10 cellular contexts compared by ENCODE assay signal in the genomic region with DNA sequence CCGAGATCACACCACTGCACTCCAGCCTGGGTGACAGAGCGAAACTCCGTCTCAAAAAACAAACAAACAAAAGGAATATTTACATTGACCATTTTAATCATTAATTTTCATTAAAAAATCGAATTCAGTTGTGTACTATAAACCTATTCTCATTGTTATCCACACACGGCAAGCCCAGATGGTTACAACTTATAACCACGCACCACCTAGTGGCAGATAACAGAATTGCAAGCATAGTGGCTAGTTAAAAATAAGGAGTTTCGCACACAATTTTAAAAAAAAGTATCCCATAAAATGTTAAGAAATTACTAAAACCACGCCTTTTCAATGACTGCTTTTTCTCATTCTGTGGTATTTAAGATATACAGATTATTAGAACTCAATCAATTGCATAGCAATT. TPM values are rescaled to one million over a fixed set of nuclear protein-coding genes. Genes with fewer than 3 reads are reported as not detected.
DNase-seq lines count a peak whose midpoint lies in the region; ATAC-seq, FAIRE-seq and TF ChIP-seq lines count a peak whose summit lies in the region.
"Had no signal": no experiment of that assay in that cellular context is flagged by ENCODE, and none has a peak within 500 bp of the region (broad histone marks: within the 10 kb centered on the region; RNA-seq: fewer than 3 reads in every experiment).

No MANE protein-coding gene starts in this region.

- CTCF ChIA-PET in A549 (lab: Yijun Ruan, JAX) = no interaction called here

- WGBS in A549 (ENCODE audit: missing lambda C conversion rate) = 20% methylated on average over 8 of the region's 8 CpGs

- peaks cover 5% of the 10 kb centered on the region; the same call in 1 of the 3 replicates for H3K9me3 ChIP-seq in A549

- no peaks in the 10 kb centered on the region for H3K36me3 Mint-ChIP-seq in T-helper 2 cell treated with Interferon-gamma antibody and Interleukin-4, amounts not matched to agents 5 μg/mL and 100 μg/mL, for 36 hours (ENCODE audit: low read depth)

- H3K27ac ChIP-seq in A549 = no peak overlapping the region

- POLR2A ChIA-PET in A549 (lab: Yijun Ruan, JAX) = no interaction called here

- TF ChIP-seq POLR2A in A549 (IDR thresholded peaks at IDR 0.05; ENCODE audit: low read length) = no peak

- no peak overlapping the region for H3K4me2 ChIP-seq in A549

- H3K9me3 Mint-ChIP-seq in T-helper 2 cell treated with Interferon-gamma antibody and Interleukin-4, amounts not matched to agents 5 μg/mL and 100 μg/mL, for 36 hours = no peaks in the 10 kb centered on the region

- no peak overlapping the region for H3K4me3 Mint-ChIP-seq in T-helper 2 cell treated with Interferon-gamma antibody and Interleukin-4, amounts not matched to agents 5 μg/mL and 100 μg/mL, for 36 hours
- H3K4me3 Mint-ChIP-seq: memory B cell had no signal

- H3K27ac Mint-ChIP-seq in T-helper 2 cell treated with Interferon-gamma antibody and Interleukin-4, amounts not matched to agents 5 μg/mL and 100 μg/mL, for 36 hours = no peak overlapping the region
- H3K27ac Mint-ChIP-seq: memory B cell had no signal

- H3K4me3 ChIP-seq in A549 (no peak overlapping the region), fibroblast of pulmonary artery (replicated peaks; ENCODE audit: low read depth, low read length) (no peak overlapping the region)

- no peaks in the 10 kb centered on the region for H3K4me1 Mint-ChIP-seq in T-helper 2 cell treated with Interferon-gamma antibody and Interleukin-4, amounts not matched to agents 5 μg/mL and 100 μg/mL, for 36 hours (ENCODE audit: low read depth)

- peak in 1 of 2 experiments; percentile 29; a peak in 1 of 5 replicates for TF ChIP-seq RAD21 in A549 (conservative IDR thresholded peaks at IDR 0.05 in 1 of 2, IDR thresholded peaks at IDR 0.05 in 1 of 2)

- ATAC-seq in A549 (no peak), HG03280 (IDR thresholded peaks at IDR 0.05; ENCODE audit: unreplicated experiment) (no peak), HG03571 (IDR thresholded peaks at IDR 0.05; ENCODE audit: unreplicated experiment) (no peak)

- peak; percentile 73 for FAIRE-seq in A549 (lab: Jason Lieb, UNC)

- H3K4me1 ChIP-seq in A549 = no peaks in the 10 kb centered on the region

- no peaks in the 10 kb centered on the region for H3K27me3 Mint-ChIP-seq in T-helper 2 cell treated with Interferon-gamma antibody and Interleukin-4, amounts not matched to agents 5 μg/mL and 100 μg/mL, for 36 hours (ENCODE audit: low read depth)
- H3K27me3 Mint-ChIP-seq: memory B cell had no signal

- TF ChIP-seq CTCF in A549 (IDR thresholded peaks at IDR 0.05) = peak; percentile 22; the same call in 1 of the 3 replicates
- TF ChIP-seq CTCF in fibroblast of pulmonary artery (IDR thresholded peaks at IDR 0.05; ENCODE audit: low read length, missing control alignments) = peak; percentile 38

- no peak for TF ChIP-seq EP300 in A549 (IDR thresholded peaks at IDR 0.05)

- DNase-seq in A549 (ENCODE audit: low read depth in 1 of 2, low spot score in 1 of 2) (peak in 1 of 2 experiments; percentile 39), EH (ENCODE audit: low read depth) (peak; percentile 8), RKO (ENCODE audit: low spot score) (peak; percentile 10), fibroblast of pulmonary artery (ENCODE audit: low read depth) (peak; percentile 10), SW480 (ENCODE audit: low spot score) (no peak)
- DNase-seq in T-helper 2 cell treated with Interferon-gamma antibody and Interleukin-4, amounts not matched to agents 5 μg/mL and 100 μg/mL, for 36 hours (ENCODE audit: low spot score) = no peak
- DNase-seq: activated naive CD4-positive, alpha-beta T cell treated with Interleukin-2 at 50 U/mL for 16 hours had no signal

TF ChIP-seq in A549, 52 proteins besides CTCF, POLR2A, EP300 and RAD21:
- TF ChIP-seq BHLHE40 (IDR thresholded peaks at IDR 0.05; ENCODE audit: low read depth, low read length) (no peak), CHD2 (IDR thresholded peaks at IDR 0.05; ENCODE audit: low read length, partially characterized antibody) (no peak), SMC3 (IDR thresholded peaks at IDR 0.05) (peak; percentile 10; the same call in 1 of the 3 replicates)
TF ChIP-seq in A549: peak in this region for 1.

RNA-seq across cellular contexts. Expression of gene MBNL3, which starts 25.4 kb away (rescaled TPM):
- not detected in 2 replicates for polyA plus RNA-seq in A549 (2011; rRNA removed)
- not detected in 2 replicates for polyA plus RNA-seq in A549 (2012; cell fraction: cytosol; rRNA removed)
- polyA plus RNA-seq in A549 (2012; cell fraction: nucleus; rRNA removed) = not detected in 2 replicates
- polyA plus RNA-seq in A549 (2017; fragmentation: RNase III; extraction: RNeasy Plus Mini Kit Qiagen cat#74134 plus additional on column Dnase treatment) = not detected in 3 replicates
- polyA minus RNA-seq in A549 (2011; rRNA and poly(A)+ RNA removed) = not detected in 2 replicates

Comparison
In these comparisons a context has a peak if more than half of its experiments do, and no peak if none do; other contexts are left out.
1. DNase-seq: peak in EH (single experiment), RKO (single experiment) and fibroblast of pulmonary artery (single experiment); none in SW480 (single experiment) and T-helper 2 cell treated with Interferon-gamma antibody and Interleukin-4, amounts not matched to agents 5 μg/mL and 100 μg/mL, for 36 hours (single experiment).